In genomic region chr19:44746946-44747738, GRCh38 we compare ENCODE assay signal across 1 cellular context.
TF ChIP-seq lines count a peak whose summit lies in the region.

No MANE protein-coding gene starts in this region.

TF ChIP-seq in HepG2, 621 proteins besides CTCF, POLR2A, EP300 and RAD21 (continued from another document and continues in another):
- TF ChIP-seq ARID5B (CRISPR knock-in tag; IDR thresholded peaks at IDR 0.05): peak; percentile 67
- peak; percentile 90 for TF ChIP-seq HNF4A (CRISPR knock-in tag; IDR thresholded peaks at IDR 0.05)
- TF ChIP-seq CSRNP1 (CRISPR knock-in tag; IDR thresholded peaks at IDR 0.05): 0 out of 2 replicates have a peak, but pooled peaks have one; percentile 29
- peak; percentile 37 for TF ChIP-seq MED8 (CRISPR knock-in tag; IDR thresholded peaks at IDR 0.05; ENCODE audit: insufficient replicate concordance)
- TF ChIP-seq ZNF17 (CRISPR knock-in tag; IDR thresholded peaks at IDR 0.05): no peak
- no peak for TF ChIP-seq SAFB2 (CRISPR knock-in tag; IDR thresholded peaks at IDR 0.05; ENCODE audit: borderline replicate concordance, low read depth)
- TF ChIP-seq FOXP1 (IDR thresholded peaks at IDR 0.05): no peak
- peak; percentile 9; the same call in 1 of the 2 replicates for TF ChIP-seq FOXP1 (CRISPR knock-in tag; IDR thresholded peaks at IDR 0.05)
- TF ChIP-seq ZNF580 (CRISPR knock-in tag; IDR thresholded peaks at IDR 0.05; ENCODE audit: borderline replicate concordance, low read depth): peak; percentile 50; the same call in 1 of the 2 replicates
- TF ChIP-seq RFX1 (IDR thresholded peaks at IDR 0.05): no peak
- TF ChIP-seq AGO1 (IDR thresholded peaks at IDR 0.05; ENCODE audit: low read depth, low read length, poor library complexity, severe bottlenecking): peak; percentile 41
- TF ChIP-seq CSRNP2 (CRISPR knock-in tag; conservative IDR thresholded peaks at IDR 0.05; ENCODE audit: low read depth): no peak
- TF ChIP-seq ZNF468 (CRISPR knock-in tag; IDR thresholded peaks at IDR 0.05): no peak
- TF ChIP-seq E2F5 (CRISPR knock-in tag; conservative IDR thresholded peaks at IDR 0.05): no peak
- no peak for TF ChIP-seq ZNF607 (CRISPR knock-in tag; IDR thresholded peaks at IDR 0.05; ENCODE audit: borderline replicate concordance)
- TF ChIP-seq ZNF549 (CRISPR knock-in tag; IDR thresholded peaks at IDR 0.05): no peak
- peak; percentile 74 for TF ChIP-seq GATAD2A (CRISPR knock-in tag; IDR thresholded peaks at IDR 0.05)
- TF ChIP-seq ZBTB46 (CRISPR knock-in tag; IDR thresholded peaks at IDR 0.05; ENCODE audit: borderline replicate concordance): peak; percentile 26; the same call in 1 of the 2 replicates
- peak; percentile 8; the same call in 1 of the 2 replicates for TF ChIP-seq ZNF124 (CRISPR knock-in tag; IDR thresholded peaks at IDR 0.05)
- TF ChIP-seq ZNF646 (CRISPR knock-in tag; IDR thresholded peaks at IDR 0.05): no peak
- no peak for TF ChIP-seq ZNF260 (CRISPR knock-in tag; IDR thresholded peaks at IDR 0.05; ENCODE audit: borderline replicate concordance, low read depth)
- TF ChIP-seq ZNF691 (CRISPR knock-in tag; IDR thresholded peaks at IDR 0.05; ENCODE audit: borderline replicate concordance, low read depth): peak; percentile 66; the same call in 1 of the 2 replicates
- no peak for TF ChIP-seq EED (CRISPR knock-in tag; IDR thresholded peaks at IDR 0.05)
- no peak for TF ChIP-seq ZBTB8A (CRISPR knock-in tag; IDR thresholded peaks at IDR 0.05; ENCODE audit: borderline replicate concordance, low read depth)
- no peak for TF ChIP-seq GATAD1 (CRISPR knock-in tag; IDR thresholded peaks at IDR 0.05)
- TF ChIP-seq CHD2 (IDR thresholded peaks at IDR 0.05; ENCODE audit: low read depth, low read length): no peak; the same call in 1 of the 2 replicates
- TF ChIP-seq KMT2A (CRISPR knock-in tag; IDR thresholded peaks at IDR 0.05): no peak
- peak; percentile 38; the same call in 1 of the 2 replicates for TF ChIP-seq ARID4A (CRISPR knock-in tag; IDR thresholded peaks at IDR 0.05; ENCODE audit: borderline replicate concordance)
- no peak for TF ChIP-seq ATF7 (IDR thresholded peaks at IDR 0.05)
- no peak for TF ChIP-seq ATF7 (CRISPR knock-in tag; IDR thresholded peaks at IDR 0.05)
- TF ChIP-seq NFE2L2 (IDR thresholded peaks at IDR 0.05; ENCODE audit: low read length): no peak
- no peak for TF ChIP-seq ZNF276 (CRISPR knock-in tag; IDR thresholded peaks at IDR 0.05; ENCODE audit: low read depth)
